18 cellular contexts compared by ENCODE assay signal in the genomic region with DNA sequence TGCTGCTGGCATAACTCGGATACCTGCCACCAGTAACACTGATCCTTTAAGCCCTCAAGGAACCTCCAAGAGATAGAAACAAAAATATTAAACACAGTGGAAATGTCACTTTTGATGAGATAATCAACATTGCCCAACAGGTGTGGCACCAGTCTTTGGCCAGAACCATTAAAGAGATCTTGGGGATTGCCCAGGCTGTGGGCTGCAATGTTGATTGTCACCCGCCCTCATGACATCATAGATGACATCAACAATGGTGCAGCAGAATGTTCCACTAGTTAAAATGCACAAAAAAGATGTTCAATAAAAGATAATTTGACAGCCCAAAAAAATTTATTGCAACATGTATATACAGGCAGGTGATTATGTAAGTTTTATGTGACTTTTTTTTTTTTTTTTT. TPM values are rescaled to one million over a fixed set of nuclear protein-coding genes. Genes with fewer than 3 reads are reported as not detected.
DNase-seq lines count a peak whose midpoint lies in the region; ATAC-seq, FAIRE-seq and TF ChIP-seq lines count a peak whose summit lies in the region.
"Had no signal": no experiment of that assay in that cellular context is flagged by ENCODE, and none has a peak within 500 bp of the region (broad histone marks: within the 10 kb centered on the region; RNA-seq: fewer than 3 reads in every experiment).

No MANE protein-coding gene starts in this region.

- no peaks in the 10 kb centered on the region for H3K79me2 ChIP-seq in keratinocyte (ENCODE audit: control insufficient read depth, insufficient read depth, low read length)

- no peak overlapping the region for H3K27ac Mint-ChIP-seq in activated T-cell treated with anti-CD3 and anti-CD28 coated beads, Interleukin-2, amount 50 U/mL, for 72 hours
- H3K27ac Mint-ChIP-seq: CD4-positive, CD25-positive, alpha-beta regulatory T cell; CD8-positive, alpha-beta T cell had no signal

- no peaks in the 10 kb centered on the region for H3K27me3 ChIP-seq in esophagus (ENCODE audit: control insufficient read depth in 1 of 2, insufficient read depth in 2 of 2, low read length in 2 of 2)
- H3K27me3 ChIP-seq in keratinocyte (ENCODE audit: control insufficient read depth, extremely low read depth, insufficient read depth, low read length) = no peaks in the 10 kb centered on the region

- dilution Hi-C loops in keratinocyte (cut with MboI; ENCODE audit: extremely low pct_ligation_motif_present, low sequenced_read_pairs) = no loop called here

- H3K4me1 ChIP-seq in HEK293 (ENCODE audit: control insufficient read depth, insufficient read depth, low read length) (no peaks in the 10 kb centered on the region), esophagus (ENCODE audit: control insufficient read depth in 2 of 2, insufficient read depth in 2 of 2, low read length in 1 of 2) (no peaks in the 10 kb centered on the region), keratinocyte (ENCODE audit: control insufficient read depth, extremely low read depth, insufficient read depth, low read length) (no peaks in the 10 kb centered on the region)
- H3K4me1 ChIP-seq: Caco-2, HAP-1 had no signal

- H3K4me3 Mint-ChIP-seq in activated T-cell treated with anti-CD3 and anti-CD28 coated beads, Interleukin-2, amount 50 U/mL, for 72 hours = no peak overlapping the region
- H3K4me3 Mint-ChIP-seq: CD4-positive, CD25-positive, alpha-beta regulatory T cell; CD8-positive, alpha-beta T cell had no signal

- DNase-seq in CD1c-positive myeloid dendritic cell (ENCODE audit: extremely low spot score) = peak; percentile 13
- DNase-seq in keratinocyte (ENCODE audit: low read depth, low spot score) = no peak
- no peak for DNase-seq in activated T-cell treated with anti-CD3 and anti-CD28 coated beads, Interleukin-2, amount 50 U/mL, for 72 hours
- DNase-seq in stimulated activated CD4-positive, alpha-beta T cell treated with anti-CD3 and anti-CD28 coated beads, Interleukin-4, amount 100 ng/mL, for 24 hours = no peak
- DNase-seq: C1 segment of cervical spinal cord; Caco-2; CD4-positive, CD25-positive, alpha-beta regulatory T cell; CD8-positive, alpha-beta T cell; DMS153; DND-41; GOT3 had no signal

- peaks cover 29% of the 10 kb centered on the region for H3K27me3 Mint-ChIP-seq in activated T-cell treated with anti-CD3 and anti-CD28 coated beads, Interleukin-2, amount 50 U/mL, for 72 hours (ENCODE audit: low read depth)

- no peak for TF ChIP-seq CTCF in HEK293 (tag by site-specific recombination; IDR thresholded peaks at IDR 0.05)
- TF ChIP-seq CTCF in keratinocyte (optimal IDR thresholded peaks at IDR 0.05 in 1 of 3, IDR thresholded peaks at IDR 0.05 in 1 of 3, conservative IDR thresholded peaks at IDR 0.05 in 1 of 3; ENCODE audit: extremely low read depth in 1 of 3, insufficient read depth in 2 of 3, low read length in 3 of 3) = no peak

- FAIRE-seq in keratinocyte (lab: Jason Lieb, UNC) = no peak
- FAIRE-seq: G401.6, GM12892, H54 had no signal

- H3K9me1 ChIP-seq in keratinocyte (ENCODE audit: control insufficient read depth, extremely low read depth, insufficient read depth, low read length) = no peaks in the 10 kb centered on the region

- H3K9me3 ChIP-seq in HEK293 (ENCODE audit: control insufficient read depth, insufficient read depth, low read depth, low read length) (no peaks in the 10 kb centered on the region), esophagus (ENCODE audit: control insufficient read depth in 2 of 2, insufficient read depth in 1 of 2, low read depth in 1 of 2, low read length in 1 of 2) (no peaks in the 10 kb centered on the region), keratinocyte (ENCODE audit: control insufficient read depth, low read depth, low read length) (no peaks in the 10 kb centered on the region)
- H3K9me3 ChIP-seq: Caco-2, HAP-1 had no signal

- H3K4me1 Mint-ChIP-seq in activated T-cell treated with anti-CD3 and anti-CD28 coated beads, Interleukin-2, amount 50 U/mL, for 72 hours (ENCODE audit: low read depth) = no peaks in the 10 kb centered on the region
- H3K4me1 Mint-ChIP-seq: CD4-positive, CD25-positive, alpha-beta regulatory T cell had no signal

- no peaks in the 10 kb centered on the region for H3K36me3 ChIP-seq in HEK293 (ENCODE audit: control insufficient read depth in 2 of 2, insufficient read depth in 1 of 2, low read length in 2 of 2)
- no peaks in the 10 kb centered on the region for H3K36me3 ChIP-seq in esophagus (ENCODE audit: control insufficient read depth in 2 of 2, insufficient read depth in 2 of 2, low read length in 1 of 2)
- H3K36me3 ChIP-seq in keratinocyte (ENCODE audit: control insufficient read depth in 2 of 2, extremely low read depth in 1 of 2, insufficient read depth in 2 of 2, low read length in 2 of 2) = no peaks in the 10 kb centered on the region
- H3K36me3 ChIP-seq: HAP-1 had no signal

- no peak overlapping the region for H3K4me3 ChIP-seq in HEK293 (ENCODE audit: low read depth, low read length)
- H3K4me3 ChIP-seq in esophagus (ENCODE audit: low read depth in 1 of 2, low read length in 2 of 2) = no peak overlapping the region
- H3K4me3 ChIP-seq in keratinocyte (ENCODE audit: control insufficient read depth in 2 of 3, extremely low read depth in 1 of 3, insufficient read depth in 2 of 3, low read depth in 1 of 3, low read length in 3 of 3) = no peak overlapping the region
- H3K4me3 ChIP-seq: HAP-1 had no signal

- H3K27ac ChIP-seq in HEK293 (ENCODE audit: extremely low read depth, low read depth, low read length) (no peak overlapping the region), esophagus (ENCODE audit: low read depth in 2 of 2, low read length in 1 of 2) (peak overlapping the region; percentile 29 to 79), keratinocyte (ENCODE audit: control insufficient read depth, insufficient read depth, low read length) (no peak overlapping the region)

- POLR2A ChIA-PET in HEK293 (lab: Yijun Ruan, JAX) = no interaction called here

- H2AFZ ChIP-seq in keratinocyte (ENCODE audit: control insufficient read depth, low read length) = no peak overlapping the region

- WGBS in esophagus, 2 donors = 55 to 64% methylated on average over 2 of the region's 2 CpGs

- ATAC-seq in HG03025 (IDR thresholded peaks at IDR 0.05; ENCODE audit: low FRiP score, unreplicated experiment) = no peak
- no peak for ATAC-seq in activated T-cell treated with anti-CD3 and anti-CD28 coated beads, Interleukin-2, amount 50 U/mL, for 72 hours (replicated peaks in 1 of 2)
- ATAC-seq: CD8-positive, alpha-beta T cell had no signal

- peaks cover 3 to 4% of the 10 kb centered on the region in 2 donors for H3K9me3 Mint-ChIP-seq in activated T-cell treated with anti-CD3 and anti-CD28 coated beads, Interleukin-2, amount 50 U/mL, for 72 hours
- H3K9me3 Mint-ChIP-seq: CD8-positive, alpha-beta T cell had no signal

- peaks cover 0 to 3% of the 10 kb centered on the region in 2 donors for H3K36me3 Mint-ChIP-seq in activated T-cell treated with anti-CD3 and anti-CD28 coated beads, Interleukin-2, amount 50 U/mL, for 72 hours (ENCODE audit: insufficient read depth in 2 of 2)
- H3K36me3 Mint-ChIP-seq: CD4-positive, CD25-positive, alpha-beta regulatory T cell; CD8-positive, alpha-beta T cell had no signal

- peak overlapping the region; percentile 4 for H3K4me2 ChIP-seq in keratinocyte (ENCODE audit: control insufficient read depth, extremely low read depth, insufficient read depth, low read depth, low read length)

- CTCF ChIA-PET in HEK293 (lab: Yijun Ruan, JAX) = no interaction called here

- no peak overlapping the region for H3K9ac ChIP-seq in keratinocyte (ENCODE audit: control insufficient read depth, extremely low read depth, insufficient read depth, low read length)

- H4K20me1 ChIP-seq in keratinocyte (ENCODE audit: control insufficient read depth, extremely low read depth, insufficient read depth, low read length) = no peaks in the 10 kb centered on the region

TF ChIP-seq in HEK293, 187 proteins besides CTCF, POLR2A, EP300 and RAD21 (continues in another document):
- no peak for TF ChIP-seq ZNF175 (tag by site-specific recombination; IDR thresholded peaks at IDR 0.05)
- TF ChIP-seq ZNF239 (tag by site-specific recombination; IDR thresholded peaks at IDR 0.05) = no peak
- TF ChIP-seq ZNF629 (tag by site-specific recombination; IDR thresholded peaks at IDR 0.05) = peak; percentile 46; the same call in 1 of the 2 replicates
- 0 out of 2 replicates have a peak, but pooled peaks have one; percentile 26 for TF ChIP-seq SCRT2 (tag by site-specific recombination; IDR thresholded peaks at IDR 0.05)
- no peak for TF ChIP-seq ZNF677 (tag by site-specific recombination; IDR thresholded peaks at IDR 0.05)
- no peak for TF ChIP-seq ZBTB48 (tag by site-specific recombination; IDR thresholded peaks at IDR 0.05)

RNA-seq across cellular contexts. Expression of a gene that starts 20.2 kb away (rescaled TPM):
- polyA plus RNA-seq in esophagus (1 to 10 TPM; 3.1 to 7.8 TPM), keratinocyte (12.0 to 21.2 TPM (median 19.4 TPM) in 3 replicates)
- 5.8 TPM for polyA plus RNA-seq in keratinocyte (2011; ENCODE audit: low read depth)
- 5.3 and 14.4 TPM in 2 replicates for polyA plus RNA-seq in keratinocyte (2011; cell fraction: cytosol; rRNA removed)
- 28.8 and 31.5 TPM in 2 replicates for polyA plus RNA-seq in keratinocyte (2011; cell fraction: nucleus; rRNA removed)
- polyA plus RNA-seq in keratinocyte (2012; ENCODE audit: low replicate concordance) = 6.3 and 9.5 TPM in 2 replicates
- 9.9 to 65.0 TPM (median 54.6 TPM) in 3 replicates for polyA minus RNA-seq in keratinocyte
- polyA minus RNA-seq in keratinocyte (2011; cell fraction: cytosol; rRNA and poly(A)+ RNA removed) = 15.7 TPM
- polyA minus RNA-seq in keratinocyte (2011; cell fraction: nucleus; rRNA and poly(A)+ RNA removed) = 34.9 and 60.3 TPM in 2 replicates
- total RNA-seq in activated T-cell treated with anti-CD3 and anti-CD28 coated beads, Interleukin-2, amount 50 U/mL, for 72 hours = 1 to 10 TPM; 3.8 to 5.1 TPM

RNA-seq across cellular contexts. Expression of a gene that starts 27.2 kb away (rescaled TPM):
- polyA plus RNA-seq in esophagus = 10 to 100 TPM in 1 of 2 donors, 1 to 10 TPM in 1; 5.9 to 12.3 TPM
- 9.9 to 16.1 TPM (median 14.2 TPM) in 3 replicates for polyA plus RNA-seq in keratinocyte
- 8.0 TPM for polyA plus RNA-seq in keratinocyte (2011; ENCODE audit: low read depth)
- polyA plus RNA-seq in keratinocyte (2011; cell fraction: cytosol; rRNA removed) = 5.8 and 12.4 TPM in 2 replicates
- 29.8 and 33.6 TPM in 2 replicates for polyA plus RNA-seq in keratinocyte (2011; cell fraction: nucleus; rRNA removed)
- 7.9 and 8.0 TPM in 2 replicates for polyA plus RNA-seq in keratinocyte (2012; ENCODE audit: low replicate concordance)
- polyA minus RNA-seq in keratinocyte = 13.9 to 17.0 TPM (median 14.0 TPM) in 3 replicates
- 12.7 TPM for polyA minus RNA-seq in keratinocyte (2011; cell fraction: cytosol; rRNA and poly(A)+ RNA removed)
- polyA minus RNA-seq in keratinocyte (2011; cell fraction: nucleus; rRNA and poly(A)+ RNA removed) = 18.8 and 25.3 TPM in 2 replicates
- total RNA-seq in activated T-cell treated with anti-CD3 and anti-CD28 coated beads, Interleukin-2, amount 50 U/mL, for 72 hours = 10 to 100 TPM; 35.7 to 36.8 TPM

Comparison
In these comparisons a context has a peak if more than half of its experiments do, and no peak if none do; other contexts are left out.
1. H3K27ac ChIP-seq: peak in esophagus (2 of 2); none in HEK293 (single experiment) and keratinocyte (single experiment).